ENCODE assay signal across 15 cellular contexts in genomic region chr6:27514906-27515495, GRCh38. TPM values are rescaled to one million over a fixed set of nuclear protein-coding genes. Genes with fewer than 3 reads are reported as not detected.
DNase-seq lines count a peak whose midpoint lies in the region; ATAC-seq and TF ChIP-seq lines count a peak whose summit lies in the region.
"Had no signal": no experiment of that assay in that cellular context is flagged by ENCODE, and none has a peak within 500 bp of the region (broad histone marks: within the 10 kb centered on the region; RNA-seq: fewer than 3 reads in every experiment).

No MANE protein-coding gene starts in this region.

- POLR2A ChIA-PET in activated CD4-positive, alpha-beta memory T cell treated with anti-CD3 and anti-CD28 coated beads for 36 hours (lab: Charles Lee) = no interaction called here

- intact Hi-C loops in activated CD4-positive, alpha-beta memory T cell treated with anti-CD3 and anti-CD28 coated beads for 36 hours (cut with micrococcal nuclease) = loop anchor here (5.0 kb wide), 1 partner anchor 338 kb away; no protein-coding TSS in a partner anchor
- intact Hi-C loops in uterus (cut with DNase I; ENCODE audit: low total_unique reads) (no loop called here), heart left ventricle (cut with DNase I) (loop anchor here in 8 of 10 donors (5.0 to 10.0 kb wide), 6 partner anchors 237 to 387 kb away; a partner anchor contains a TSS)

- H3K36me3 ChIP-seq in iPS DF 6.9 (ENCODE audit: control insufficient read depth, insufficient read depth, low read length) = no peaks in the 10 kb centered on the region
- H3K36me3 ChIP-seq in suprapubic skin = no peaks in the 10 kb centered on the region
- H3K36me3 ChIP-seq in uterus = no peaks in the 10 kb centered on the region
- H3K36me3 ChIP-seq in heart left ventricle = no peaks in the 10 kb centered on the region
- H3K36me3 ChIP-seq: BLaER1 treated with 17β-estradiol and CSF1 and Interleukin-3, amounts not matched to agents 10 nM and 100 nM; upper lobe of left lung had no signal

- H3K27ac ChIP-seq in iPS DF 6.9 (ENCODE audit: low read length) = no peak overlapping the region
- no peak overlapping the region for H3K27ac ChIP-seq in suprapubic skin
- H3K27ac ChIP-seq in uterus = no peak overlapping the region
- no peak overlapping the region for H3K27ac ChIP-seq in heart left ventricle
- H3K27ac ChIP-seq: BLaER1 treated with 17β-estradiol and CSF1 and Interleukin-3, amounts not matched to agents 10 nM and 100 nM; upper lobe of left lung had no signal

- DNase-seq in activated naive CD4-positive, alpha-beta T cell (lab: John Stamatoyannopoulos, UW) = no peak
- DNase-seq in activated CD4-positive, alpha-beta memory T cell treated with anti-CD3 and anti-CD28 coated beads for 36 hours = peak; percentile 10
- DNase-seq in iPS DF 6.9 (ENCODE audit: low read depth, low spot score) = no peak
- no peak for DNase-seq in suprapubic skin (ENCODE audit: low spot score in 2 of 2)
- no peak for DNase-seq in uterus
- no peak for DNase-seq in globus pallidus (ENCODE audit: low spot score)
- DNase-seq in heart left ventricle = no peak
- DNase-seq: dermis blood vessel endothelial cell, Karpas-422, NCI-H2029 treated with DMSO at 0.1 percent for 48 hours, OCI-M1 had no signal

- H3K4me1 ChIP-seq in iPS DF 6.9 (ENCODE audit: control insufficient read depth, insufficient read depth, low read length) = peaks cover 3% of the 10 kb centered on the region; the same call in 1 of the 2 replicates
- H3K4me1 ChIP-seq in suprapubic skin = peaks cover 22% of the 10 kb centered on the region
- H3K4me1 ChIP-seq in uterus = no peaks in the 10 kb centered on the region
- H3K4me1 ChIP-seq in heart left ventricle = peaks cover 0 to 13% (median 7%) of the 10 kb centered on the region in 12 donors

- peaks cover 19% of the 10 kb centered on the region for H3K4me1 Mint-ChIP-seq in activated naive CD4-positive, alpha-beta T cell treated with anti-CD3 and anti-CD28 coated beads, Interleukin-2, amount 50 U/mL, for 24 hours
- H3K4me1 Mint-ChIP-seq in activated CD4-positive, alpha-beta memory T cell treated with anti-CD3 and anti-CD28 coated beads for 36 hours (ENCODE audit: low read depth) = peaks cover 19% of the 10 kb centered on the region

- TF ChIP-seq CTCF in suprapubic skin (IDR thresholded peaks at IDR 0.05) = no peak
- TF ChIP-seq CTCF in uterus (IDR thresholded peaks at IDR 0.05) = no peak
- no peak for TF ChIP-seq CTCF in heart left ventricle (IDR thresholded peaks at IDR 0.05)

- TF ChIP-seq POLR2A in suprapubic skin (IDR thresholded peaks at IDR 0.05) = no peak
- TF ChIP-seq POLR2A in uterus (IDR thresholded peaks at IDR 0.05) = no peak
- TF ChIP-seq POLR2A in heart left ventricle (IDR thresholded peaks at IDR 0.05) = no peak

- CTCF ChIA-PET in activated CD4-positive, alpha-beta memory T cell treated with anti-CD3 and anti-CD28 coated beads for 36 hours (lab: Charles Lee) = interaction anchor here (1.2 kb wide), 1 partner anchor 94 kb away, joined by 3 read pairs; no protein-coding TSS in a partner anchor

- H3K9me3 ChIP-seq in iPS DF 6.9 (ENCODE audit: control insufficient read depth, insufficient read depth, low read length) = no peaks in the 10 kb centered on the region
- no peaks in the 10 kb centered on the region for H3K9me3 ChIP-seq in suprapubic skin
- no peaks in the 10 kb centered on the region for H3K9me3 ChIP-seq in uterus
- no peaks in the 10 kb centered on the region for H3K9me3 ChIP-seq in heart left ventricle
- H3K9me3 ChIP-seq: BLaER1 treated with 17β-estradiol and CSF1 and Interleukin-3, amounts not matched to agents 10 nM and 100 nM; upper lobe of left lung had no signal

- H3K36me3 Mint-ChIP-seq in activated naive CD4-positive, alpha-beta T cell treated with anti-CD3 and anti-CD28 coated beads, Interleukin-2, amount 50 U/mL, for 24 hours = no peaks in the 10 kb centered on the region
- H3K36me3 Mint-ChIP-seq in activated CD4-positive, alpha-beta memory T cell treated with anti-CD3 and anti-CD28 coated beads for 36 hours = peaks cover 2% of the 10 kb centered on the region

- TF ChIP-seq EP300 in suprapubic skin (IDR thresholded peaks at IDR 0.05) = no peak

- peak overlapping the region; percentile 16; the same call in 1 of the 2 replicates for H3K4me3 ChIP-seq in iPS DF 6.9 (ENCODE audit: low read length)
- H3K4me3 ChIP-seq in suprapubic skin = peak overlapping the region; percentile 24
- no peak overlapping the region for H3K4me3 ChIP-seq in uterus
- peak overlapping the region in 2 of 12 donors; percentile 4 to 36 for H3K4me3 ChIP-seq in heart left ventricle
- H3K4me3 ChIP-seq: BLaER1 treated with 17β-estradiol and CSF1 and Interleukin-3, amounts not matched to agents 10 nM and 100 nM; lung had no signal

- no peak for ATAC-seq in heart left ventricle

- peaks cover 38% of the 10 kb centered on the region for H3K27me3 Mint-ChIP-seq in activated naive CD4-positive, alpha-beta T cell treated with anti-CD3 and anti-CD28 coated beads, Interleukin-2, amount 50 U/mL, for 24 hours
- peaks cover 43% of the 10 kb centered on the region for H3K27me3 Mint-ChIP-seq in activated CD4-positive, alpha-beta memory T cell treated with anti-CD3 and anti-CD28 coated beads for 36 hours

- no peaks in the 10 kb centered on the region for H3K9me3 Mint-ChIP-seq in activated naive CD4-positive, alpha-beta T cell treated with anti-CD3 and anti-CD28 coated beads, Interleukin-2, amount 50 U/mL, for 24 hours
- H3K9me3 Mint-ChIP-seq in activated CD4-positive, alpha-beta memory T cell treated with anti-CD3 and anti-CD28 coated beads for 36 hours = no peaks in the 10 kb centered on the region

- peak overlapping the region; percentile 40 for H3K4me3 Mint-ChIP-seq in activated naive CD4-positive, alpha-beta T cell treated with anti-CD3 and anti-CD28 coated beads, Interleukin-2, amount 50 U/mL, for 24 hours
- peak overlapping the region; percentile 61 for H3K4me3 Mint-ChIP-seq in activated CD4-positive, alpha-beta memory T cell treated with anti-CD3 and anti-CD28 coated beads for 36 hours

- no peaks in the 10 kb centered on the region; the same call in 1 of the 2 replicates for H3K27me3 ChIP-seq in iPS DF 6.9 (ENCODE audit: control insufficient read depth, insufficient read depth, low read length)
- H3K27me3 ChIP-seq in suprapubic skin = peaks cover 57% of the 10 kb centered on the region
- H3K27me3 ChIP-seq in uterus = no peaks in the 10 kb centered on the region
- H3K27me3 ChIP-seq in heart left ventricle = peaks cover 7 to 64% (median 31%) of the 10 kb centered on the region in 9 donors

- no peak overlapping the region for H3K27ac Mint-ChIP-seq in activated naive CD4-positive, alpha-beta T cell treated with anti-CD3 and anti-CD28 coated beads, Interleukin-2, amount 50 U/mL, for 24 hours
- no peak overlapping the region for H3K27ac Mint-ChIP-seq in activated CD4-positive, alpha-beta memory T cell treated with anti-CD3 and anti-CD28 coated beads for 36 hours

- WGBS in iPS DF 6.9 (ENCODE audit: insufficient coverage, insufficient read length) = no CpG with 5 or more reads among the region's 28 CpGs
- 40% methylated on average over 28 of the region's 28 CpGs for WGBS in suprapubic skin
- WGBS in heart left ventricle, 4 donors = 27 to 36% (median 32%) methylated on average over 28 of the region's 28 CpGs

RNA-seq across cellular contexts. Expression of gene ZNF184, which starts 42.1 kb away (rescaled TPM):
- total RNA-seq in activated CD4-positive, alpha-beta memory T cell treated with anti-CD3 and anti-CD28 coated beads for 36 hours = 10 to 100 TPM; 12.2 to 12.7 TPM
- total RNA-seq in suprapubic skin = 10 to 100 TPM in 2 of 4 donors, 1 to 10 TPM in 2; 6.3 to 14.2 (median 10.5) TPM
- 10 to 100 TPM in 2 of 4 donors, 1 to 10 TPM in 2; 3.8 to 28.3 (median 10.7) TPM for total RNA-seq in uterus
- total RNA-seq in heart left ventricle = 1 to 10 TPM; 3.2 to 6.5 (median 4.0) TPM
- polyA plus RNA-seq in heart left ventricle = 1 to 10 TPM in 1 of 2 donors, under 1 TPM in 1; 0.99 to 2.2 TPM

Comparison
In these comparisons a context has a peak if more than half of its experiments do, and no peak if none do; other contexts are left out.
1. H3K4me3 ChIP-seq: peak in iPS DF 6.9 (single experiment) and suprapubic skin (single experiment); none in uterus (0 of 2).